ENCODE assay signal across 16 cellular contexts in genomic region chr14:100711493-100711892, GRCh38. TPM values are rescaled to one million over a fixed set of nuclear protein-coding genes. Genes with fewer than 3 reads are reported as not detected.
DNase-seq lines count a peak whose midpoint lies in the region; FAIRE-seq and TF ChIP-seq lines count a peak whose summit lies in the region.
"Had no signal": no experiment of that assay in that cellular context is flagged by ENCODE, and none has a peak within 500 bp of the region (broad histone marks: within the 10 kb centered on the region; RNA-seq: fewer than 3 reads in every experiment).

No MANE protein-coding gene starts in this region.

- H3K79me1 ChIP-seq in H1 (ENCODE audit: low read depth, low read length) = no peaks in the 10 kb centered on the region

- CTCF ChIA-PET in RWPE1 (lab: Yijun Ruan, JAX) = interaction anchor here (0.7 kb wide), 1 partner anchor 139 kb away, joined by 3 read pairs; no protein-coding TSS in a partner anchor
- CTCF ChIA-PET in H1 (lab: Charles Lee; ENCODE audit: partially characterized antibody) = interaction anchor here (0.6 to 2.0 kb wide), 9 partner anchors 8 to 1444 kb away, joined by 3 to 9 read pairs (median 3); no protein-coding TSS in a partner anchor
- CTCF ChIA-PET in PC-9 (lab: Charles Lee) = no interaction called here

- TF ChIP-seq POLR2A in H1 (IDR thresholded peaks at IDR 0.05; ENCODE audit: control extremely low read depth in 1 of 2, low read depth in 2 of 2, low read length in 2 of 2) (no peak), ovary (IDR thresholded peaks at IDR 0.05) (peak; percentile 11)

- no peak overlapping the region for H2BK15ac ChIP-seq in H1 (ENCODE audit: low read length)

- no peak overlapping the region for H3K23ac ChIP-seq in H1 (ENCODE audit: insufficient read length)

- 0 out of 2 replicates have a peak overlapping the region, but pooled peaks have one; percentile 80 for H2BK20ac ChIP-seq in H1 (ENCODE audit: low read length)

- H4K20me1 ChIP-seq in H1 (replicated peaks in 1 of 2; ENCODE audit: control insufficient read depth in 1 of 2, insufficient read depth in 2 of 2, low read length in 2 of 2) (peaks cover 0 to 4% of the 10 kb centered on the region in 2 experiments), PC-9 (ENCODE audit: insufficient read depth) (no peaks in the 10 kb centered on the region)

- H4K5ac ChIP-seq in H1 (ENCODE audit: insufficient read length, low read depth, low read length) = no peak overlapping the region

- POLR2A ChIA-PET in RWPE1 (lab: Yijun Ruan, JAX; ENCODE audit: low non-redundant PET) = no interaction called here
- POLR2A ChIA-PET in H1 (lab: Charles Lee; ENCODE audit: partially characterized antibody) = interaction anchor here (1.1 kb wide), 1 partner anchor 10 kb away, joined by 3 read pairs; no protein-coding TSS in a partner anchor
- POLR2A ChIA-PET in PC-9 (lab: Charles Lee; ENCODE audit: unreplicated experiment) = no interaction called here

- H3K4me3 ChIP-seq in H1 (ENCODE audit: extremely low read depth in 1 of 4, insufficient read depth in 2 of 4, low read depth in 3 of 4, low read length in 4 of 4) (no peak overlapping the region), ovary (no peak overlapping the region), PC-9 (no peak overlapping the region)
- H3K4me3 ChIP-seq: GM23248 had no signal

- BruUV-seq in PC-9 (replicated peaks; lab: Mats Ljungman, UMichigan) = no TSS peak

- H3K9me3 ChIP-seq in H1 (ENCODE audit: insufficient read depth in 2 of 2, low read depth in 1 of 2, low read length in 1 of 2) = no peaks in the 10 kb centered on the region
- H3K9me3 ChIP-seq in ovary = no peaks in the 10 kb centered on the region
- H3K9me3 ChIP-seq in PC-9 (ENCODE audit: insufficient read depth, low read depth) = no peaks in the 10 kb centered on the region

- no peak overlapping the region for H3K4ac ChIP-seq in H1 (replicated peaks; ENCODE audit: insufficient read length, low read depth, low read length)

- peak overlapping the region; percentile 50; the same call in 1 of the 2 replicates for H2BK12ac ChIP-seq in H1 (ENCODE audit: low read depth, low read length)

- H3K27me3 ChIP-seq in H1 (replicated peaks in 1 of 4; ENCODE audit: control insufficient read depth in 3 of 4, extremely low read depth in 1 of 4, insufficient read depth in 3 of 4, low read length in 3 of 4) = peaks cover 2 to 22% (median 14%) of the 10 kb centered on the region in 4 experiments
- H3K27me3 ChIP-seq in ovary = no peaks in the 10 kb centered on the region
- H3K27me3 ChIP-seq in PC-9 (ENCODE audit: insufficient read depth, low read depth) = no peaks in the 10 kb centered on the region

- H3F3A ChIP-seq in PC-9 (ENCODE audit: insufficient read depth, low read depth) = no peaks in the 10 kb centered on the region

- no peak overlapping the region for H3K14ac ChIP-seq in H1 (ENCODE audit: insufficient read length)

- in situ Hi-C loops in KBM-7 (cut with MboI; ENCODE audit: low pct_unique_long_range_greater_than_20kb, low sequenced_read_pairs) = no loop called here

- 93% methylated on average over 12 of the region's 12 CpGs; no CpG with 5 or more reads in 1 of the 2 experiments for WGBS in H1 (ENCODE audit: extremely low coverage in 1 of 2, insufficient coverage in 1 of 2, insufficient read length in 1 of 2, insufficient replicate concordance in 2 of 2, low coverage in 1 of 2, low lambda C conversion rate in 2 of 2, missing lambda C conversion rate in 1 of 2), 2 experiments
- WGBS in ovary, 3 donors = 41 to 54% (median 45%) methylated on average over 12 of the region's 12 CpGs

- H3K79me2 ChIP-seq in H1 (ENCODE audit: control insufficient read depth in 1 of 2, insufficient read depth in 2 of 2, low read length in 2 of 2) (no peaks in the 10 kb centered on the region), PC-9 (ENCODE audit: low read depth) (no peaks in the 10 kb centered on the region)

- no peak overlapping the region for H3K56ac ChIP-seq in H1 (replicated peaks; ENCODE audit: insufficient read length, low read depth, low read length)

- H3K18ac ChIP-seq in H1 (ENCODE audit: extremely low read depth, low read length) = peak overlapping the region; percentile 56

- no peak overlapping the region for H2AFZ ChIP-seq in H1 (ENCODE audit: low read length)
- H2AFZ ChIP-seq in PC-9 = no peak overlapping the region
- H2AFZ ChIP-seq: GM23248 had no signal

- peak overlapping the region; percentile 2; the same call in 1 of the 2 replicates for H2BK5ac ChIP-seq in H1 (ENCODE audit: low read depth, low read length)

- TF ChIP-seq EP300 in H1 (IDR thresholded peaks at IDR 0.05; ENCODE audit: borderline replicate concordance in 1 of 2, low read depth in 2 of 2, low read length in 2 of 2) = no peak
- no peak for TF ChIP-seq EP300 in ovary (IDR thresholded peaks at IDR 0.05)

- no peaks in the 10 kb centered on the region for H3K9me2 ChIP-seq in PC-9 (ENCODE audit: insufficient read depth)

- FAIRE-seq in H1 (lab: Jason Lieb, UNC) = no peak

- DNase-seq in KBM-7 (peak; percentile 82), RWPE1 (ENCODE audit: low spot score) (no peak), H1 (ENCODE audit: low read depth in 1 of 2, low spot score in 2 of 2) (no peak), ovary (peak; percentile 63 to 81 (median 74)), iPS-NIHi11 (ENCODE audit: low spot score) (no peak), PC-9 (no peak), activated gamma-delta T cell (lab: John Stamatoyannopoulos, UW) (no peak)
- DNase-seq: activated CD4-positive, alpha-beta T cell treated with anti-CD3 and anti-CD28 coated beads for 1 hour; activated effector memory CD4-positive, alpha-beta T cell treated with anti-CD3 and anti-CD28 coated beads, Interleukin-2, amount 50 U/mL, for 16 hours; aorta; GM23248; left colon; NCI-H1436; NCI-H345; SHP77 treated with DMSO at 0.1 percent for 48 hours had no signal

- TF ChIP-seq CTCF in RWPE1 (conservative IDR thresholded peaks at IDR 0.05; ENCODE audit: low read depth) (no peak), H1 (IDR thresholded peaks at IDR 0.05; ENCODE audit: control extremely low read depth in 1 of 3, insufficient read depth in 1 of 3, low read depth in 1 of 3, low read length in 3 of 3) (no peak), ovary (IDR thresholded peaks at IDR 0.05) (no peak), PC-9 (conservative IDR thresholded peaks at IDR 0.05) (no peak)

- H3K9ac ChIP-seq in H1 (replicated peaks in 1 of 4; ENCODE audit: extremely low read depth in 1 of 4, low read depth in 3 of 4, low read length in 3 of 4) = no peak overlapping the region
- H3K9ac ChIP-seq: GM23248 had no signal

- intact Hi-C loops in ovary (cut with DNase I) (loop anchor here in 2 of 4 donors (5.0 to 10.0 kb wide), 2 partner anchors 47 to 191 kb away; partner anchors contain the start of gene RTL1 (in 1 of the 2)), PC-9 (cut with micrococcal nuclease; ENCODE audit: unreplicated experiment) (no loop called here)

- H3K4me2 ChIP-seq in H1 (ENCODE audit: insufficient read depth in 1 of 2, low read depth in 2 of 2, low read length in 2 of 2) (no peak overlapping the region), PC-9 (no peak overlapping the region)

- H3K23me2 ChIP-seq in H1 (ENCODE audit: low read depth, low read length) = peaks cover 6% of the 10 kb centered on the region; the same call in 1 of the 2 replicates

- peak overlapping the region; percentile 56 for H4K91ac ChIP-seq in H1 (replicated peaks; ENCODE audit: insufficient read length, low read length)

- peak overlapping the region; percentile 75; the same call in 1 of the 2 replicates for H2AK5ac ChIP-seq in H1 (ENCODE audit: low read depth, low read length)

- peaks cover 0 to 18% (median 13%) of the 10 kb centered on the region in 4 experiments; a peak in 6 of 7 replicates for H3K4me1 ChIP-seq in H1 (replicated peaks in 1 of 4; ENCODE audit: control insufficient read depth in 3 of 4, insufficient read depth in 4 of 4, low read length in 3 of 4)
- peaks cover 23% of the 10 kb centered on the region for H3K4me1 ChIP-seq in ovary (ENCODE audit: insufficient read depth)
- no peaks in the 10 kb centered on the region for H3K4me1 ChIP-seq in PC-9 (replicated peaks; ENCODE audit: insufficient read depth)

- H3K36me3 ChIP-seq in H1 (ENCODE audit: control insufficient read depth in 2 of 4, insufficient read depth in 4 of 4, low read length in 3 of 4) (no peaks in the 10 kb centered on the region), ovary (no peaks in the 10 kb centered on the region), PC-9 (ENCODE audit: low read depth) (no peaks in the 10 kb centered on the region)

- TF ChIP-seq RAD21 in H1 (IDR thresholded peaks at IDR 0.05 in 1 of 2, conservative IDR thresholded peaks at IDR 0.05 in 1 of 2; ENCODE audit: low read depth in 2 of 2, low read length in 2 of 2) = no peak

- H3K27ac ChIP-seq in RWPE1 = peak overlapping the region; percentile 73
- H3K27ac ChIP-seq in H1 (ENCODE audit: low read depth, low read length) = no peak overlapping the region
- H3K27ac ChIP-seq in ovary = peak overlapping the region; percentile 48 to 91
- H3K27ac ChIP-seq in PC-9 = no peak overlapping the region
- H3K27ac ChIP-seq: GM23248 had no signal

- H4K8ac ChIP-seq in H1 (ENCODE audit: extremely low read depth, insufficient read depth, low read length) = no peak overlapping the region

- no peak overlapping the region for H2BK120ac ChIP-seq in H1 (replicated peaks; ENCODE audit: low read depth, low read length)

TF ChIP-seq in H1, 55 proteins besides CTCF, POLR2A, EP300 and RAD21:
- TF ChIP-seq SAP30 (IDR thresholded peaks at IDR 0.05; ENCODE audit: insufficient read depth, insufficient replicate concordance, low read length) = no peak
TF ChIP-seq in H1: peak in this region for 0.

RNA-seq across cellular contexts. Expression of gene DLK1, which starts 15.2 kb away (rescaled TPM):
- total RNA-seq in H1 (2021; fragmentation: NEBNext Ultra II Directional; extraction: Animal tissue kit (Norgen Biotek cat#: 25700)) = 0.42 and 1.3 TPM in 2 replicates
- polyA plus RNA-seq in H1 (2011; rRNA removed) = 2.4 and 7.1 TPM in 2 replicates
- polyA plus RNA-seq in H1 (2011; cell fraction: cytosol; rRNA removed) = 2.2 TPM
- polyA plus RNA-seq in H1 (2011; cell fraction: nucleus; rRNA removed) = 5.4 TPM
- polyA plus RNA-seq in H1 (2012, experiment 1 of 2) = 2.2 to 3.6 TPM (median 3.3 TPM) in 4 replicates
- polyA plus RNA-seq in H1 (2012, experiment 2 of 2) = 3.7 TPM
- polyA plus RNA-seq in H1 (2013, experiment 1 of 2) = 0.93 TPM
- 0.98 TPM for polyA plus RNA-seq in H1 (2013, experiment 2 of 2)
- 0.51 and 1.1 TPM in 2 replicates for polyA minus RNA-seq in H1 (2011; rRNA and poly(A)+ RNA removed)
- 2.1 TPM for polyA minus RNA-seq in H1 (2011; cell fraction: cytosol; rRNA and poly(A)+ RNA removed)
- 0.80 TPM for polyA minus RNA-seq in H1 (2011; cell fraction: nucleus; rRNA and poly(A)+ RNA removed)
- 1,000 to 10,000 TPM in 2 of 7 donors, 100 to 1,000 TPM in 4, 10 to 100 TPM in 1; 67.0 to 1,875 (median 133) TPM for total RNA-seq in ovary
- polyA plus RNA-seq in ovary = 100 to 1,000 TPM in 1 of 2 donors, 10 to 100 TPM in 1; 34.2 to 101 TPM
- total RNA-seq in PC-9 (2021) = not detected in 2 replicates
- total RNA-seq: aorta; GM23248; left colon; T-helper 2 cell treated with Interferon-gamma antibody and Interleukin-4, amounts not matched to agents 100 ng/mL and 5 ng/mL, for 36 hours had no signal
- polyA plus RNA-seq: GM23248 had no signal

Comparison
In these comparisons a context has a peak if more than half of its experiments do, and no peak if none do; other contexts are left out.
1. DNase-seq: peak in KBM-7 (single experiment) and ovary (5 of 5); none in RWPE1 (single experiment), H1 (0 of 2), iPS-NIHi11 (single experiment), PC-9 (0 of 2) and activated gamma-delta T cell (single experiment).
2. H3K27ac ChIP-seq: peak in RWPE1 (single experiment) and ovary (2 of 2); none in H1 (single experiment) and PC-9 (single experiment).
3. RNA of gene DLK1, which starts 15.2 kb away (total RNA-seq): 67.0 to 1,875 TPM in ovary; 0.42 to 1.3 TPM in H1 and not detected in PC-9; every median in the first group is over 10 times any median in the second.